Comparison of ENCODE assay signal across 19 cellular contexts in genomic region chr2:65121-65520, GRCh38. TPM values are rescaled to one million over a fixed set of nuclear protein-coding genes. Genes with fewer than 3 reads are reported as not detected.
DNase-seq lines count a peak whose midpoint lies in the region; ATAC-seq and TF ChIP-seq lines count a peak whose summit lies in the region.
"Had no signal": no experiment of that assay in that cellular context is flagged by ENCODE, and none has a peak within 500 bp of the region (broad histone marks: within the 10 kb centered on the region; RNA-seq: fewer than 3 reads in every experiment).

No MANE protein-coding gene starts in this region.

- H3K27ac ChIP-seq in HUES64 (ENCODE audit: low read depth, low read length) (no peak overlapping the region), esophagus muscularis mucosa (replicated peaks in 1 of 4) (no peak overlapping the region)
- H3K27ac ChIP-seq: A549, C4-2B had no signal

- WGBS in HUES64 = 32% methylated on average over 2 of the region's 4 CpGs
- 68% methylated on average over 4 of the region's 4 CpGs for WGBS in esophagus muscularis mucosa

- DNase-seq in esophagus muscularis mucosa (ENCODE audit: extremely low spot score) = peak; percentile 34
- DNase-seq in iPS-NIHi7 (ENCODE audit: extremely low spot score) = peak; percentile 31
- no peak for DNase-seq in SIG-M5 (lab: John Stamatoyannopoulos, UW)
- DNase-seq in SK-N-DZ (ENCODE audit: low spot score) = no peak
- DNase-seq: BE2C; CD8-positive, alpha-beta T cell; COR-L47; DMS153; DMS79 treated with DMSO at 0.1 percent for 48 hours; EL; GOT3 had no signal

- peaks cover 22% of the 10 kb centered on the region for H3K4me1 ChIP-seq in HUES64 (ENCODE audit: insufficient read depth, low read length)
- H3K4me1 ChIP-seq in esophagus muscularis mucosa = no peaks in the 10 kb centered on the region
- H3K4me1 ChIP-seq: A549, BE2C had no signal

- H3K9ac ChIP-seq in HUES64 (ENCODE audit: low read depth, low read length) = peak overlapping the region; percentile 16; the same call in 1 of the 2 replicates

- H3K36me3 ChIP-seq in HUES64 (ENCODE audit: insufficient read depth, low read length) (no peaks in the 10 kb centered on the region), esophagus muscularis mucosa (no peaks in the 10 kb centered on the region)
- H3K36me3 ChIP-seq: BE2C had no signal

- ATAC-seq in HG03045 (IDR thresholded peaks at IDR 0.05; ENCODE audit: unreplicated experiment) (no peak), HG03521 (IDR thresholded peaks at IDR 0.05; ENCODE audit: unreplicated experiment) (no peak)
- ATAC-seq: A549; CD8-positive, alpha-beta T cell; HCT116 had no signal

- TF ChIP-seq EP300 in esophagus muscularis mucosa (IDR thresholded peaks at IDR 0.05) = no peak

- no peak overlapping the region for H3K4me3 ChIP-seq in HUES64 (ENCODE audit: low read length)
- H3K4me3 ChIP-seq in esophagus muscularis mucosa = no peak overlapping the region
- H3K4me3 ChIP-seq: A549 had no signal

- no peak for TF ChIP-seq CTCF in esophagus muscularis mucosa (IDR thresholded peaks at IDR 0.05)

- H3K9me3 ChIP-seq in HUES64 (ENCODE audit: insufficient read depth, low read depth, low read length) (no peaks in the 10 kb centered on the region), esophagus muscularis mucosa (no peaks in the 10 kb centered on the region)
- H3K9me3 ChIP-seq: A549, BE2C had no signal

- no peak for TF ChIP-seq POLR2A in esophagus muscularis mucosa (IDR thresholded peaks at IDR 0.05; ENCODE audit: low read depth)

- intact Hi-C loops in esophagus muscularis mucosa (cut with DNase I) = no loop called here

- no peaks in the 10 kb centered on the region for H3K27me3 ChIP-seq in HUES64 (ENCODE audit: insufficient read depth, low read length)
- H3K27me3 ChIP-seq in esophagus muscularis mucosa = peaks cover 0 to 30% (median 0%) of the 10 kb centered on the region in 4 donors
- H3K27me3 ChIP-seq: BE2C had no signal

RNA-seq across cellular contexts. Expression of gene FAM110C, which starts 18.8 kb away (rescaled TPM):
- polyA plus RNA-seq in HUES64 (2013, experiment 1 of 2) = 3.5 TPM
- polyA plus RNA-seq in HUES64 (2013, experiment 2 of 2) = 2.7 TPM
- total RNA-seq in esophagus muscularis mucosa = 1 to 10 TPM in 3 of 4 donors, under 1 TPM in 1; 0.98 to 3.7 (median 1.5) TPM
- not detected in 2 replicates for polyA plus RNA-seq in SK-N-DZ (2014; cell fraction: cytosol; rRNA removed)
- polyA plus RNA-seq in SK-N-DZ (2014; cell fraction: nucleus; rRNA removed) = not detected in 2 replicates
- polyA plus RNA-seq: AG04450, IgD-negative memory B cell had no signal

Comparison
In these comparisons a context has a peak if more than half of its experiments do, and no peak if none do; other contexts are left out.
1. DNase-seq: peak in esophagus muscularis mucosa (single experiment) and iPS-NIHi7 (single experiment); none in SIG-M5 (single experiment) and SK-N-DZ (single experiment).